Comparison of ENCODE assay signal across 8 cellular contexts in genomic region chr6:166627875-166628849, GRCh38. TPM values are rescaled to one million over a fixed set of nuclear protein-coding genes. Genes with fewer than 3 reads are reported as not detected.
DNase-seq lines count a peak whose midpoint lies in the region; TF ChIP-seq lines count a peak whose summit lies in the region.

No MANE protein-coding gene starts in this region.

- H3K27ac Mint-ChIP-seq in CD4-positive, alpha-beta memory T cell = peak overlapping the region; percentile 82 to 97 (median 94)
- peak overlapping the region; percentile 59 for H3K27ac Mint-ChIP-seq in activated T-helper 2 cell treated with anti-CD3 and anti-CD28 coated beads, Interferon-gamma antibody, Interleukin-2, Interleukin-4, amounts not matched to agents 10 μg/mL and 5 μg/mL and 100 μg/mL, durations not matched to agents 14 hours and 24 hours and 36 hours
- H3K27ac Mint-ChIP-seq in neural progenitor cell = peak overlapping the region; percentile 29

- no TSS peak for BruUV-seq in PC-9 (replicated peaks; lab: Mats Ljungman, UMichigan)

- peak overlapping the region; percentile 93 for H3K4me2 ChIP-seq in PC-9
- peak overlapping the region; percentile 98 for H3K4me2 ChIP-seq in neural progenitor cell

- H4K20me1 ChIP-seq in PC-9 (ENCODE audit: insufficient read depth) (no peaks in the 10 kb centered on the region), neural progenitor cell (ENCODE audit: low read depth) (peaks cover 11% of the 10 kb centered on the region)

- H3F3A ChIP-seq in PC-9 (ENCODE audit: insufficient read depth, low read depth) = peaks cover 12% of the 10 kb centered on the region
- peaks cover 17% of the 10 kb centered on the region for H3F3A ChIP-seq in neural progenitor cell (ENCODE audit: low read depth)

- peak overlapping the region; percentile 87 to 97 (median 90) for H3K4me3 Mint-ChIP-seq in CD4-positive, alpha-beta memory T cell
- H3K4me3 Mint-ChIP-seq in activated T-helper 2 cell treated with anti-CD3 and anti-CD28 coated beads, Interferon-gamma antibody, Interleukin-2, Interleukin-4, amounts not matched to agents 10 μg/mL and 5 μg/mL and 100 μg/mL, durations not matched to agents 14 hours and 24 hours and 36 hours (ENCODE audit: low read depth) = peak overlapping the region; percentile 81
- peak overlapping the region; percentile 89 for H3K4me3 Mint-ChIP-seq in neural progenitor cell

- WGBS in thyroid gland, 2 donors = 1 to 2% methylated on average over 39 to 59 of the region's 62 CpGs

- no peaks in the 10 kb centered on the region for H3K9me3 ChIP-seq in CD4-positive, alpha-beta memory T cell (ENCODE audit: control insufficient read depth in 1 of 2, low read length in 2 of 2)
- H3K9me3 ChIP-seq in PC-9 (ENCODE audit: insufficient read depth, low read depth) = no peaks in the 10 kb centered on the region
- H3K9me3 ChIP-seq in neural progenitor cell (ENCODE audit: low read depth) = no peaks in the 10 kb centered on the region
- H3K9me3 ChIP-seq in thyroid gland = no peaks in the 10 kb centered on the region

- H3K79me2 ChIP-seq in PC-9 (ENCODE audit: low read depth) = 0 out of 2 replicates have a peak, but pooled peaks cover 7% of the 10 kb centered on the region
- peaks cover 10% of the 10 kb centered on the region for H3K79me2 ChIP-seq in neural progenitor cell (ENCODE audit: low read depth)

- POLR2A ChIA-PET in CD4-positive, alpha-beta memory T cell (lab: Charles Lee; ENCODE audit: partially characterized antibody) = interaction anchor here (0.8 to 2.8 kb wide), 10 partner anchors 87 to 723 kb away, joined by 3 to 29 read pairs (median 8); partner anchors contain the start of gene SFT2D1
- POLR2A ChIA-PET in PC-9 (lab: Charles Lee; ENCODE audit: unreplicated experiment) = interaction anchor here (0.6 to 0.8 kb wide), 5 partner anchors 17 to 113 kb away, joined by 4 to 57 read pairs (median 9); no protein-coding TSS in a partner anchor

- peaks cover 20% of the 10 kb centered on the region for H3K4me1 ChIP-seq in CD4-positive, alpha-beta memory T cell (ENCODE audit: insufficient read depth, low read length)
- peaks cover 22% of the 10 kb centered on the region for H3K4me1 ChIP-seq in PC-9 (replicated peaks; ENCODE audit: insufficient read depth)
- peaks cover 17% of the 10 kb centered on the region for H3K4me1 ChIP-seq in neural progenitor cell
- H3K4me1 ChIP-seq in thyroid gland = peaks cover 32 to 36% of the 10 kb centered on the region in 2 donors

- TF ChIP-seq CTCF in GM20000 (IDR thresholded peaks at IDR 0.05; ENCODE audit: extremely low read depth, missing control alignments) (no peak), PC-9 (conservative IDR thresholded peaks at IDR 0.05) (no peak), fibroblast of villous mesenchyme (IDR thresholded peaks at IDR 0.05; ENCODE audit: insufficient read depth, low read depth, low read length) (no peak), neural progenitor cell (IDR thresholded peaks at IDR 0.05) (no peak), thyroid gland (IDR thresholded peaks at IDR 0.05) (peak in 1 of 6 experiments; percentile 7)

- peak overlapping the region; percentile 62 to 76 for H3K4me3 ChIP-seq in CD4-positive, alpha-beta memory T cell (ENCODE audit: low read length in 2 of 2)
- H3K4me3 ChIP-seq in PC-9 = peak overlapping the region; percentile 76
- peak overlapping the region; percentile 71 for H3K4me3 ChIP-seq in fibroblast of villous mesenchyme (ENCODE audit: low read depth, low read length)
- H3K4me3 ChIP-seq in neural progenitor cell = peak overlapping the region; percentile 67
- H3K4me3 ChIP-seq in thyroid gland (replicated peaks in 1 of 3) = peak overlapping the region in 2 of 3 donors; percentile 47 to 50

- CTCF ChIA-PET in CD4-positive, alpha-beta memory T cell (lab: Charles Lee; ENCODE audit: partially characterized antibody) = interaction anchor here (1.0 to 1.5 kb wide), 2 partner anchors 140 to 193 kb away, joined by 3 to 4 read pairs; no protein-coding TSS in a partner anchor
- CTCF ChIA-PET in PC-9 (lab: Charles Lee) = interaction anchor here (0.6 kb wide), 1 partner anchor 243 kb away, joined by 4 read pairs; no protein-coding TSS in a partner anchor

- H3K9me2 ChIP-seq in PC-9 (ENCODE audit: insufficient read depth) = no peaks in the 10 kb centered on the region

- H2AFZ ChIP-seq in PC-9 (peak overlapping the region; percentile 86), neural progenitor cell (replicated peaks) (peak overlapping the region; percentile 90)

- TF ChIP-seq POLR2A in thyroid gland (IDR thresholded peaks at IDR 0.05) = no peak

- H3K36me3 ChIP-seq in CD4-positive, alpha-beta memory T cell (ENCODE audit: insufficient read depth, low read length) = no peaks in the 10 kb centered on the region
- H3K36me3 ChIP-seq in PC-9 (ENCODE audit: low read depth) = no peaks in the 10 kb centered on the region
- H3K36me3 ChIP-seq in neural progenitor cell = no peaks in the 10 kb centered on the region
- no peaks in the 10 kb centered on the region for H3K36me3 ChIP-seq in thyroid gland

- H3K27me3 Mint-ChIP-seq in CD4-positive, alpha-beta memory T cell = peaks cover 21 to 34% of the 10 kb centered on the region in 2 donors
- peaks cover 49% of the 10 kb centered on the region for H3K27me3 Mint-ChIP-seq in activated T-helper 2 cell treated with anti-CD3 and anti-CD28 coated beads, Interferon-gamma antibody, Interleukin-2, Interleukin-4, amounts not matched to agents 10 μg/mL and 5 μg/mL and 100 μg/mL, durations not matched to agents 14 hours and 24 hours and 36 hours (ENCODE audit: low read depth)
- peaks cover 10% of the 10 kb centered on the region for H3K27me3 Mint-ChIP-seq in neural progenitor cell (ENCODE audit: insufficient read depth, low read depth)

- H3K36me3 Mint-ChIP-seq in CD4-positive, alpha-beta memory T cell = peaks cover 4 to 6% of the 10 kb centered on the region in 2 donors
- no peaks in the 10 kb centered on the region for H3K36me3 Mint-ChIP-seq in activated T-helper 2 cell treated with anti-CD3 and anti-CD28 coated beads, Interferon-gamma antibody, Interleukin-2, Interleukin-4, amounts not matched to agents 10 μg/mL and 5 μg/mL and 100 μg/mL, durations not matched to agents 14 hours and 24 hours and 36 hours (ENCODE audit: low read depth)
- H3K36me3 Mint-ChIP-seq in neural progenitor cell = no peaks in the 10 kb centered on the region

- H3K27me3 ChIP-seq in CD4-positive, alpha-beta memory T cell (ENCODE audit: insufficient read depth, low read length) = peaks cover 8% of the 10 kb centered on the region
- H3K27me3 ChIP-seq in PC-9 (ENCODE audit: insufficient read depth, low read depth) = no peaks in the 10 kb centered on the region
- H3K27me3 ChIP-seq in neural progenitor cell = peaks cover 54% of the 10 kb centered on the region
- H3K27me3 ChIP-seq in thyroid gland = no peaks in the 10 kb centered on the region

- intact Hi-C loops in CD4-positive, alpha-beta memory T cell (cut with micrococcal nuclease) = loop anchor here (1.0 to 5.0 kb wide), 8 partner anchors 87 to 1199 kb away; partner anchors contain the start of genes AFDN, CEP43, RNASET2 and SFT2D1
- intact Hi-C loops in PC-9 (cut with micrococcal nuclease; ENCODE audit: unreplicated experiment) = loop anchor here (1.0 to 10.0 kb wide), 8 partner anchors 51 to 367 kb away; partner anchors contain the start of genes CEP43 and MPC1
- intact Hi-C loops in activated T-helper 2 cell treated with anti-CD3 and anti-CD28 coated beads, Interferon-gamma antibody, Interleukin-2, Interleukin-4, amounts not matched to agents 10 μg/mL and 5 μg/mL and 100 μg/mL, durations not matched to agents 14 hours and 24 hours and 36 hours (cut with micrococcal nuclease) = loop anchor here (1.0 to 10.0 kb wide), 9 partner anchors 86 to 723 kb away; partner anchors contain the start of genes CEP43, MPC1 and SFT2D1
- intact Hi-C loops in thyroid gland (cut with DNase I) = no loop called here

- H3K9me3 Mint-ChIP-seq in CD4-positive, alpha-beta memory T cell = no peaks in the 10 kb centered on the region
- no peaks in the 10 kb centered on the region for H3K9me3 Mint-ChIP-seq in activated T-helper 2 cell treated with anti-CD3 and anti-CD28 coated beads, Interferon-gamma antibody, Interleukin-2, Interleukin-4, amounts not matched to agents 10 μg/mL and 5 μg/mL and 100 μg/mL, durations not matched to agents 14 hours and 24 hours and 36 hours
- no peaks in the 10 kb centered on the region for H3K9me3 Mint-ChIP-seq in neural progenitor cell

- H3K9ac ChIP-seq in neural progenitor cell = no peak overlapping the region

- peaks cover 12 to 25% (median 15%) of the 10 kb centered on the region in 4 donors for H3K4me1 Mint-ChIP-seq in CD4-positive, alpha-beta memory T cell
- H3K4me1 Mint-ChIP-seq in activated T-helper 2 cell treated with anti-CD3 and anti-CD28 coated beads, Interferon-gamma antibody, Interleukin-2, Interleukin-4, amounts not matched to agents 10 μg/mL and 5 μg/mL and 100 μg/mL, durations not matched to agents 14 hours and 24 hours and 36 hours (ENCODE audit: low read depth) = peaks cover 23% of the 10 kb centered on the region
- H3K4me1 Mint-ChIP-seq in neural progenitor cell = peaks cover 34% of the 10 kb centered on the region

- H3K27ac ChIP-seq in CD4-positive, alpha-beta memory T cell (ENCODE audit: low read depth, low read length) = peak overlapping the region; percentile 25
- no peak overlapping the region for H3K27ac ChIP-seq in PC-9
- H3K27ac ChIP-seq in neural progenitor cell = peak overlapping the region; percentile 77
- peak overlapping the region; percentile 67 to 95 (median 80) for H3K27ac ChIP-seq in thyroid gland

- peak in 3 of 5 donors; percentile 25 to 78 (median 65) for DNase-seq in CD4-positive, alpha-beta memory T cell
- DNase-seq in GM20000 (ENCODE audit: low spot score) (peak; percentile 66), HK-2 (ENCODE audit: unreplicated experiment) (peak; percentile 3), PC-9 (peak in 1 of 2 experiments; percentile 43), fibroblast of villous mesenchyme (ENCODE audit: low read depth) (peak; percentile 50), neural progenitor cell (ENCODE audit: low spot score) (peak; percentile 89), thyroid gland (peak; percentile 64 to 65)
- peak; percentile 53 for DNase-seq in activated T-helper 2 cell treated with anti-CD3 and anti-CD28 coated beads, Interferon-gamma antibody, Interleukin-2, Interleukin-4, amounts not matched to agents 10 μg/mL and 5 μg/mL and 100 μg/mL, durations not matched to agents 14 hours and 24 hours and 36 hours (ENCODE audit: low spot score)

RNA-seq across cellular contexts. Expression of gene RPS6KA2, which starts 1.1 kb away (rescaled TPM):
- 10 to 100 TPM in 1 of 2 experiments, 1 to 10 TPM in 1; 9.7 to 10.6 TPM for total RNA-seq in CD4-positive, alpha-beta memory T cell
- polyA plus RNA-seq in CD4-positive, alpha-beta memory T cell = 1 to 10 TPM; 1.1 to 3.4 TPM
- total RNA-seq in PC-9 (2021) (18.5 and 20.6 TPM in 2 replicates), fibroblast of villous mesenchyme (15.5 and 20.0 TPM in 2 replicates), neural progenitor cell (ENCODE audit: low replicate concordance) (8.2 and 14.3 TPM in 2 replicates), thyroid gland (100 to 1,000 TPM in 1 of 4 donors, 10 to 100 TPM in 3; 64.9 to 101 (median 81.6) TPM)
- total RNA-seq in activated T-helper 2 cell treated with anti-CD3 and anti-CD28 coated beads, Interferon-gamma antibody, Interleukin-2, Interleukin-4, amounts not matched to agents 10 μg/mL and 5 μg/mL and 100 μg/mL, durations not matched to agents 14 hours and 24 hours and 36 hours = 2.1 and 2.2 TPM in 2 replicates

RNA-seq across cellular contexts. Expression of gene RAMACL, which starts 41.7 kb away (rescaled TPM):
- total RNA-seq in CD4-positive, alpha-beta memory T cell = under 1 TPM; 0.30 to 0.41 TPM
- polyA plus RNA-seq in CD4-positive, alpha-beta memory T cell = under 1 TPM; 0.39 to 0.41 TPM
- total RNA-seq in PC-9 (2021) (0.52 and 0.73 TPM in 2 replicates), fibroblast of villous mesenchyme (0.43 and 0.97 TPM in 2 replicates), neural progenitor cell (ENCODE audit: low replicate concordance) (0.19 and 0.56 TPM in 2 replicates), thyroid gland (10 to 100 TPM in 1 of 4 donors, 1 to 10 TPM in 3; 3.7 to 13.4 (median 9.0) TPM)
- 0.32 TPM in 1 of 2 replicates, not detected in the other for total RNA-seq in activated T-helper 2 cell treated with anti-CD3 and anti-CD28 coated beads, Interferon-gamma antibody, Interleukin-2, Interleukin-4, amounts not matched to agents 10 μg/mL and 5 μg/mL and 100 μg/mL, durations not matched to agents 14 hours and 24 hours and 36 hours

Comparison
In these comparisons a context has a peak if more than half of its experiments do, and no peak if none do; other contexts are left out.
1. H3K27ac Mint-ChIP-seq: peak in every context shown above with its lines; median percentile 94 in CD4-positive, alpha-beta memory T cell; 59 in activated T-helper 2 cell treated with anti-CD3 and anti-CD28 coated beads, Interferon-gamma antibody, Interleukin-2, Interleukin-4, amounts not matched to agents 10 μg/mL and 5 μg/mL and 100 μg/mL, durations not matched to agents 14 hours and 24 hours and 36 hours; 29 in neural progenitor cell.